ENCODE assay signal across 19 cellular contexts in the genomic region with DNA sequence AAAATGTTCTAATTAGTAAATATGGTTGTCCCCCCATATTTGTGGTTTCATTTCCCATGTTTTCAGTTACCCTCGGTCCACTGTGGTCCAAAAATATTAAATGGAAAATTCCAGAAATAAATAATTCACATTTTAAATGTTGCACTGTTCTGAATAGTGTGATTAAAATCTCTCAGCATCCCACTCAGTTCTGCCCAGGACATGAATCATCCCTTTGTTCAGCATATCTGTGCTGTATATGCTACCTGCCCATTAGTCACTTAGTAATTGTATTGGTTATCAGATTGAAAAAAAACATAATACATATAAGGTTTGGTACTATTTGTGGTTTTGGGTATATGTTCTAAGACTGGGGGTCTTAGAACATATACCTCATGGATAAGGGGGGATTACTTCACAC. TPM values are rescaled to one million over a fixed set of nuclear protein-coding genes. Genes with fewer than 3 reads are reported as not detected.
DNase-seq lines count a peak whose midpoint lies in the region; ATAC-seq, FAIRE-seq and TF ChIP-seq lines count a peak whose summit lies in the region.
"Had no signal": no experiment of that assay in that cellular context is flagged by ENCODE, and none has a peak within 500 bp of the region (broad histone marks: within the 10 kb centered on the region; RNA-seq: fewer than 3 reads in every experiment).

No MANE protein-coding gene starts in this region.

- no peak for FAIRE-seq in bronchial epithelial cell (lab: Jason Lieb, UNC)
- FAIRE-seq: GM12878 had no signal

- H3K4me3 ChIP-seq in bronchial epithelial cell (ENCODE audit: low read depth, low read length), result no peak overlapping the region
- H3K4me3 ChIP-seq: GM12878, GM23338 had no signal

- no peaks in the 10 kb centered on the region for H3K36me3 ChIP-seq in bronchial epithelial cell (ENCODE audit: control insufficient read depth, insufficient read depth, low read length)

- TF ChIP-seq CTCF in bronchial epithelial cell (IDR thresholded peaks at IDR 0.05; ENCODE audit: insufficient read depth, low read length, severe bottlenecking) (no peak), foreskin keratinocyte (conservative IDR thresholded peaks at IDR 0.05) (no peak)

- H3K27me3 ChIP-seq in bronchial epithelial cell (ENCODE audit: control insufficient read depth, insufficient read depth, low read length), result no peaks in the 10 kb centered on the region
- H3K27me3 ChIP-seq in foreskin keratinocyte, result no peaks in the 10 kb centered on the region

- DNase-seq in ELR (ENCODE audit: low read depth), result peak; percentile 34
- DNase-seq in M059J (ENCODE audit: low read depth), result peak; percentile 15
- DNase-seq in bronchial epithelial cell (ENCODE audit: low read depth), result peak; percentile 26
- DNase-seq in foreskin keratinocyte, result no peak
- DNase-seq in RPMI8226, result no peak
- DNase-seq in C1 segment of cervical spinal cord (lab: John Stamatoyannopoulos, UW), result no peak
- DNase-seq in ureter (ENCODE audit: low spot score), result no peak
- DNase-seq: Caco-2; CD4-positive, CD25-positive, alpha-beta regulatory T cell; CD8-positive, alpha-beta T cell; DMS153; DND-41; GDM1; H9 had no signal

- ATAC-seq in foreskin keratinocyte, result peak; percentile 42
- ATAC-seq: CD8-positive, alpha-beta T cell; GM12878; GM23338; HCT116 had no signal

- H3K4me1 ChIP-seq in foreskin keratinocyte, result peaks cover 13% of the 10 kb centered on the region
- H3K4me1 ChIP-seq: Caco-2 had no signal

- H3K27ac ChIP-seq in foreskin keratinocyte, result no peak overlapping the region
- H3K27ac ChIP-seq: C4-2B had no signal

RNA-seq across cellular contexts. Expression of a gene that starts 55.1 kb away (rescaled TPM):
- 1.4 and 5.2 TPM in 2 replicates for total RNA-seq in M059J (2014; rRNA removed; shearing (Covaris generic))
- total RNA-seq in bronchial epithelial cell (not detected in 2 replicates), foreskin keratinocyte (not detected in 2 replicates), ureter (1.9 TPM)
- not detected in 2 replicates for polyA plus RNA-seq in foreskin keratinocyte
- total RNA-seq: A673; CD4-positive, CD25-positive, alpha-beta regulatory T cell; CD8-positive, alpha-beta T cell; GM12878; GM23338; H9 had no signal
- polyA plus RNA-seq: CD4-positive, CD25-positive, alpha-beta regulatory T cell; GM23338 had no signal

Comparison
In these comparisons a context has a peak if more than half of its experiments do, and no peak if none do; other contexts are left out.
1. DNase-seq: peak in ELR (single experiment), M059J (single experiment) and bronchial epithelial cell (single experiment); none in foreskin keratinocyte (0 of 2), RPMI8226 (single experiment), C1 segment of cervical spinal cord (0 of 14) and ureter (single experiment).